Comparison of ENCODE assay signal across 9 cellular contexts in genomic region chr1:41683681-41684500, GRCh38.
DNase-seq lines count a peak whose midpoint lies in the region; TF ChIP-seq lines count a peak whose summit lies in the region.
"Had no signal": no experiment of that assay in that cellular context is flagged by ENCODE, and none has a peak within 500 bp of the region (broad histone marks: within the 10 kb centered on the region; RNA-seq: fewer than 3 reads in every experiment).

No MANE protein-coding gene starts in this region.

- H3K9me3 Mint-ChIP-seq in Calu3 (ENCODE audit: low read depth, unreplicated experiment) = no peaks in the 10 kb centered on the region

- CTCF ChIA-PET in Calu3 (lab: Charles Lee) = no interaction called here

- peaks cover 14% of the 10 kb centered on the region for H3K4me1 Mint-ChIP-seq in Calu3 (ENCODE audit: low read depth, unreplicated experiment)

- intact Hi-C loops in Calu3 (cut with micrococcal nuclease; ENCODE audit: unreplicated experiment) = no loop called here

- TF ChIP-seq CTCF in fibroblast of villous mesenchyme (IDR thresholded peaks at IDR 0.05; ENCODE audit: insufficient read depth, low read depth, low read length) (no peak), Calu3 (IDR thresholded peaks at IDR 0.05; ENCODE audit: unreplicated experiment) (no peak)

- no peaks in the 10 kb centered on the region for H3K27me3 Mint-ChIP-seq in Calu3 (ENCODE audit: unreplicated experiment)

- H3K27me3 ChIP-seq in SJSA1 (replicated peaks) = no peaks in the 10 kb centered on the region

- BruUV-seq in Calu3 (replicated peaks; lab: Mats Ljungman, UMichigan) = no TSS peak

- no peak overlapping the region for H3K4me3 Mint-ChIP-seq in Calu3 (ENCODE audit: low read depth, unreplicated experiment)

- H3K27ac ChIP-seq in SJSA1 = peak overlapping the region; percentile 36; the same call in 1 of the 2 replicates

- no peaks in the 10 kb centered on the region for H3K36me3 ChIP-seq in SJSA1

- no peaks in the 10 kb centered on the region for H3K9me3 ChIP-seq in SJSA1 (replicated peaks)

- H3K27ac Mint-ChIP-seq in Calu3 (ENCODE audit: unreplicated experiment) = no peak overlapping the region

- no peak overlapping the region for H3K4me3 ChIP-seq in SJSA1
- H3K4me3 ChIP-seq in fibroblast of villous mesenchyme (ENCODE audit: low read depth, low read length) = no peak overlapping the region

- no peaks in the 10 kb centered on the region for H3K36me3 Mint-ChIP-seq in Calu3 (ENCODE audit: insufficient read depth, unreplicated experiment)

- DNase-seq in A172 (ENCODE audit: low spot score) = peak; percentile 90
- peak; percentile 43 for DNase-seq in GM03348 (ENCODE audit: low spot score)
- no peak for DNase-seq in SJSA1 (ENCODE audit: low read depth in 1 of 2, low spot score in 2 of 2)
- peak; percentile 25 for DNase-seq in fibroblast of villous mesenchyme (ENCODE audit: low read depth)
- DNase-seq in NAMALWA (ENCODE audit: low spot score) = no peak
- DNase-seq in Calu3 = no peak
- no peak for DNase-seq in GOT3 (lab: John Stamatoyannopoulos, UW)
- DNase-seq in ecto neural progenitor cell (ENCODE audit: low spot score) = no peak
- DNase-seq: left cardiac atrium had no signal

- peaks cover 16% of the 10 kb centered on the region for H3K4me1 ChIP-seq in SJSA1 (replicated peaks)

Comparison
In these comparisons a context has a peak if more than half of its experiments do, and no peak if none do; other contexts are left out.
1. DNase-seq: peak in A172 (single experiment), GM03348 (single experiment) and fibroblast of villous mesenchyme (single experiment); none in SJSA1 (0 of 2), NAMALWA (single experiment), Calu3 (single experiment), GOT3 (single experiment) and ecto neural progenitor cell (single experiment).